ENCODE assay signal across 16 cellular contexts in the genomic region with DNA sequence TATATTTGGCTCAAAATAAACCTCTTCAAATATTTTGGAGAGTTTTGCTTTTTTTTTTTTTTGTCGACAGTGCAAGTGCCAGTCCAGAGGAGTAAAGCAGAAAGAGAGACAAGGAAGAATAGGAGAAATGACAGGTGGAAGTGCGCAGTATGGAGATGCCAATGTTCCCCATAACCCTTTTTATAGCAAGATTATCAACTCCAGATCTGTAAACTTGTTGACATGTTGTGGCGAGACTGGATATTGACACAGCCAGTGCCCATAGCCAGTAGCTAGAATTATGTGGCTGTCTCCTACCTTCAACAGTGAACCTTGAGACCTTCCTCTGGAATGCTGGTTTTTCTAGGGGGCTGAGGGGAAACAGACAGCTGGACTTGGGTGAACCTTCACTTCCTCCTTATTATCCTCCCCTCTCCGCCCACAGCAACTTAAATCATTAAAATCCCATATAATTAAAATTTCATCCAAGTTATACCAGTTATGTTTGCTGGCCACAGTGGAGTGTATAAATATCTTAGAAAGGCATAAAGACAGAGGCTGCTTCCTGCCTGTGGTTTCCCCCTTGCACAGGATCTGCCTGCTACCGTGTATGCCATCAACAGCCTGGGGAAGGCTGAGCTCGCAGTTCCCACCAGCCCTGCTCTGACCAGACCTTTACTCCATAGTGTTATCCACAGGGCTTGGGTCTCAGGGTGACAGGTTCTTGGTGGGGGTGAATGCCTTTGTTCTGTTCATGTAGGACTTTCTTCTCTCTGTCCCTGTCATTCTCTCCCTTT.
A peak's percentile ranks its signal among the peaks of the same experiment; 100 is the strongest.
DNase-seq lines count a peak whose midpoint lies in the region; ATAC-seq lines count a peak whose summit lies in the region.
"Had no signal": no experiment of that assay in that cellular context is flagged by ENCODE, and none has a peak within 500 bp of the region (broad histone marks: within the 10 kb centered on the region; RNA-seq: fewer than 3 reads in every experiment).

No MANE protein-coding gene starts in this region.

- H3K36me3 Mint-ChIP-seq in T-cell, result no peaks in the 10 kb centered on the region

- H3K4me1 ChIP-seq in BLaER1 treated with 17β-estradiol and CSF1 and Interleukin-3, amounts not matched to agents 10 nM and 100 nM, result peaks cover 22 to 27% (median 25%) of the 10 kb centered on the region in 10 experiments
- H3K4me1 ChIP-seq: heart left ventricle had no signal

- no peak overlapping the region for H3K9ac ChIP-seq in BLaER1 treated with 17β-estradiol and CSF1 and Interleukin-3, amounts not matched to agents 10 nM and 100 nM

- no peak overlapping the region for H3K4me3 ChIP-seq in BLaER1 treated with 17β-estradiol and CSF1 and Interleukin-3, amounts not matched to agents 10 nM and 100 nM
- H3K4me3 ChIP-seq: heart left ventricle had no signal

- peak in 27 of 34 experiments; percentile 3 to 47 (median 21) for DNase-seq in T-cell
- DNase-seq in central memory CD4-positive, alpha-beta T cell, result peak; percentile 17
- no peak for DNase-seq in retina
- no peak for DNase-seq in NCI-H1694 treated with DMSO at 0.1 percent for 48 hours (lab: John Stamatoyannopoulos, UW)
- DNase-seq: AML-193; caudate nucleus; heart left ventricle; left cardiac atrium; NCI-H187 treated with DMSO at 0.1 percent for 48 hours; right cardiac atrium; stimulated activated CD4-positive, alpha-beta T cell treated with anti-CD3 and anti-CD28 coated beads, Interleukin-2, amount 100 ng/mL, for 48 hours had no signal

- H3K36me3 ChIP-seq in BLaER1 treated with 17β-estradiol and CSF1 and Interleukin-3, amounts not matched to agents 10 nM and 100 nM, result no peaks in the 10 kb centered on the region
- H3K36me3 ChIP-seq: heart left ventricle had no signal

- H3K9me3 Mint-ChIP-seq in T-cell, result peaks cover 0 to 3% (median 0%) of the 10 kb centered on the region in 3 donors

- H3K27ac Mint-ChIP-seq in T-cell, result peak overlapping the region; percentile 41 to 54
- H3K27ac Mint-ChIP-seq: activated T-helper 2 cell treated with anti-CD3 and anti-CD28 coated beads, Interferon-gamma antibody, Interleukin-2, Interleukin-4, amounts not matched to agents 10 μg/mL and 5 μg/mL and 100 μg/mL, durations not matched to agents 14 hours and 24 hours and 36 hours had no signal

- ATAC-seq in HG03432 (IDR thresholded peaks at IDR 0.05; ENCODE audit: unreplicated experiment) (peak; percentile 60), T-cell (replicated peaks in 1 of 4) (peak; percentile 87 to 99 (median 98)), HG03280 (IDR thresholded peaks at IDR 0.05; ENCODE audit: unreplicated experiment) (no peak), GM21786 (IDR thresholded peaks at IDR 0.05; ENCODE audit: unreplicated experiment) (no peak)
- ATAC-seq: heart left ventricle, left cardiac atrium had no signal

- H3K4me1 Mint-ChIP-seq in T-cell, result peaks cover 22 to 27% (median 24%) of the 10 kb centered on the region in 3 donors

- no peaks in the 10 kb centered on the region for H3K27me3 ChIP-seq in BLaER1 treated with 17β-estradiol and CSF1 and Interleukin-3, amounts not matched to agents 10 nM and 100 nM
- H3K27me3 ChIP-seq: heart left ventricle had no signal

- H3K27ac ChIP-seq in BLaER1 treated with 17β-estradiol and CSF1 and Interleukin-3, amounts not matched to agents 10 nM and 100 nM, result peak overlapping the region in 4 of 11 experiments; percentile 4 to 46 (median 34); a peak in 3 of 22 replicates
- H3K27ac ChIP-seq: heart left ventricle had no signal

- H3K4me2 ChIP-seq in BLaER1 treated with 17β-estradiol and CSF1 and Interleukin-3, amounts not matched to agents 10 nM and 100 nM, result peak overlapping the region; percentile 69 to 93 (median 83)

- POLR2A ChIA-PET in T-cell (lab: Charles Lee), result no interaction called here

- H3K27me3 Mint-ChIP-seq in T-cell, result peaks cover 0 to 4% of the 10 kb centered on the region in 2 donors

- no peak overlapping the region for H3K4me3 Mint-ChIP-seq in T-cell

- H3K9me3 ChIP-seq in BLaER1 treated with 17β-estradiol and CSF1 and Interleukin-3, amounts not matched to agents 10 nM and 100 nM (replicated peaks in 1 of 11), result peaks cover 5 to 25% (median 11%) of the 10 kb centered on the region in 11 experiments; a peak in 16 of 22 replicates
- H3K9me3 ChIP-seq: heart left ventricle had no signal

- CTCF ChIA-PET in T-cell (lab: Charles Lee), result interaction anchor here (0.5 to 1.1 kb wide), 5 partner anchors 9 to 322 kb away, joined by 3 to 9 read pairs (median 5); no protein-coding TSS in a partner anchor

- H4K20me1 ChIP-seq in BLaER1 treated with 17β-estradiol and CSF1 and Interleukin-3, amounts not matched to agents 10 nM and 100 nM, result no peaks in the 10 kb centered on the region

Comparison
In these comparisons a context has a peak if more than half of its experiments do, and no peak if none do; other contexts are left out.
1. ATAC-seq: peak in HG03432 (single experiment) and T-cell (4 of 4); none in HG03280 (single experiment) and GM21786 (single experiment).
2. DNase-seq: peak in T-cell (27 of 34) and central memory CD4-positive, alpha-beta T cell (single experiment); none in retina (single experiment) and NCI-H1694 treated with DMSO at 0.1 percent for 48 hours (single experiment).